8 cellular contexts compared by ENCODE assay signal in the genomic region with DNA sequence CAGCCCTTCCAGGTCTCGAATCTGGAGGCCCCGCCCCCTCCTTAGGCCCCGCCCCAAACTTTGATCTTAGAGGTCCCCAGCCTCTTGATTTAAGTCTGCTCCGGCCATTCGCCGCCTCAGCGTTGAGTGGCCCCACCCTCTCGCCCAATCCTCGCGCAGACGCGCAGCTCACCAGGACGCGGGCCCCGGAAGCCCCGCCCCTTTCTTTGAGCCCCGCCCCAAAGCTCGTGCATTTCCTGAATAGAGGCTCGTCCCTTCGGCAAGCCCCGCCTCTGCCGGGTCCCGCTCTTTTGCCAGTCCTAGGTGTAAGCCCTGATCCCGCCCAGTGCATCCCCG. TPM values are rescaled to one million over a fixed set of nuclear protein-coding genes. Genes with fewer than 3 reads are reported as not detected.
DNase-seq lines count a peak whose midpoint lies in the region; ATAC-seq and FAIRE-seq lines count a peak whose summit lies in the region.

No MANE protein-coding gene starts in this region.

- DNase-seq in COR-L47 (lab: John Stamatoyannopoulos, UW) (peak; percentile 98), HUDEP-2 (lab: John Stamatoyannopoulos, UW; ENCODE audit: unreplicated experiment in 76 of 76) (peak in 74 of 76 experiments; percentile 87 to 100 (median 99)), NOMO-1 treated with dmso at 0.1 percent for 144 hours (lab: John Stamatoyannopoulos, UW; ENCODE audit: unreplicated experiment) (peak; percentile 95)
- DNase-seq in activated CD8-positive, alpha-beta memory T cell treated with anti-CD3 and anti-CD28 coated beads, Interleukin-2, amount 50 U/mL, for 4 hours = peak; percentile 100
- DNase-seq in stimulated activated CD8-positive, alpha-beta memory T cell treated with anti-CD3 and anti-CD28 coated beads, Interleukin-15, amount 100 ng/mL, for 4 hours (ENCODE audit: low read depth in 2 of 2) = peak; percentile 99 to 100

- H3K4me3 ChIP-seq in mesodermal cell (ENCODE audit: extremely low read depth, insufficient read depth, low read length, poor library complexity, severe bottlenecking) = peak overlapping the region; percentile 94

- peaks cover 24% of the 10 kb centered on the region for H3K4me1 ChIP-seq in mesodermal cell (ENCODE audit: control insufficient read depth, insufficient read depth, low read length, poor library complexity, severe bottlenecking)

- ATAC-seq in GM21381 (IDR thresholded peaks at IDR 0.05; ENCODE audit: unreplicated experiment) = peak; percentile 82

- 0% methylated on average over 14 to 25 of the region's 25 CpGs for WGBS in mesodermal cell (ENCODE audit: insufficient coverage in 2 of 2), 2 experiments

- H3K27ac ChIP-seq in mesodermal cell (ENCODE audit: low read depth, low read length, severe bottlenecking) = peak overlapping the region; percentile 91

- peak; percentile 4 for FAIRE-seq in endometrium (lab: Jason Lieb, UNC)

- peaks cover 49% of the 10 kb centered on the region for H3K36me3 ChIP-seq in mesodermal cell (ENCODE audit: control insufficient read depth, insufficient read depth, low read length)

- H3K9me3 ChIP-seq in mesodermal cell (ENCODE audit: control insufficient read depth, low read length) = no peaks in the 10 kb centered on the region

RNA-seq across cellular contexts. Expression of gene GUCD1, which starts 0.2 kb away (rescaled TPM):
- 39.0 TPM for polyA plus RNA-seq in mesodermal cell (2013, experiment 1 of 2)
- 39.4 TPM for polyA plus RNA-seq in mesodermal cell (2013, experiment 2 of 2)

RNA-seq across cellular contexts. Expression of gene SNRPD3, which starts 0.7 kb away (rescaled TPM):
- polyA plus RNA-seq in mesodermal cell (2013, experiment 1 of 2) = 166 TPM
- polyA plus RNA-seq in mesodermal cell (2013, experiment 2 of 2) = 174 TPM

RNA-seq across cellular contexts. Expression of gene LRRC75B, which starts 37.7 kb away (rescaled TPM):
- 34.0 TPM for polyA plus RNA-seq in mesodermal cell (2013, experiment 1 of 2)
- 26.3 TPM for polyA plus RNA-seq in mesodermal cell (2013, experiment 2 of 2)

RNA-seq across cellular contexts. Expression of gene GGT1, which starts 47.9 kb away (rescaled TPM):
- polyA plus RNA-seq in mesodermal cell (2013, experiment 1 of 2) = 12.3 TPM
- polyA plus RNA-seq in mesodermal cell (2013, experiment 2 of 2) = 14.5 TPM

RNA-seq across cellular contexts. Expression of gene UPB1, which starts 60.0 kb away (rescaled TPM):
- 0.29 TPM for polyA plus RNA-seq in mesodermal cell (2013, experiment 1 of 2)
- 0.15 TPM for polyA plus RNA-seq in mesodermal cell (2013, experiment 2 of 2)

Comparison
In these comparisons a context has a peak if more than half of its experiments do, and no peak if none do; other contexts are left out.
1. Peak in every context shown above with its lines: DNase-seq, ATAC-seq, H3K4me3 ChIP-seq and H3K27ac ChIP-seq.